2 cellular contexts compared by ENCODE assay signal in the genomic region with DNA sequence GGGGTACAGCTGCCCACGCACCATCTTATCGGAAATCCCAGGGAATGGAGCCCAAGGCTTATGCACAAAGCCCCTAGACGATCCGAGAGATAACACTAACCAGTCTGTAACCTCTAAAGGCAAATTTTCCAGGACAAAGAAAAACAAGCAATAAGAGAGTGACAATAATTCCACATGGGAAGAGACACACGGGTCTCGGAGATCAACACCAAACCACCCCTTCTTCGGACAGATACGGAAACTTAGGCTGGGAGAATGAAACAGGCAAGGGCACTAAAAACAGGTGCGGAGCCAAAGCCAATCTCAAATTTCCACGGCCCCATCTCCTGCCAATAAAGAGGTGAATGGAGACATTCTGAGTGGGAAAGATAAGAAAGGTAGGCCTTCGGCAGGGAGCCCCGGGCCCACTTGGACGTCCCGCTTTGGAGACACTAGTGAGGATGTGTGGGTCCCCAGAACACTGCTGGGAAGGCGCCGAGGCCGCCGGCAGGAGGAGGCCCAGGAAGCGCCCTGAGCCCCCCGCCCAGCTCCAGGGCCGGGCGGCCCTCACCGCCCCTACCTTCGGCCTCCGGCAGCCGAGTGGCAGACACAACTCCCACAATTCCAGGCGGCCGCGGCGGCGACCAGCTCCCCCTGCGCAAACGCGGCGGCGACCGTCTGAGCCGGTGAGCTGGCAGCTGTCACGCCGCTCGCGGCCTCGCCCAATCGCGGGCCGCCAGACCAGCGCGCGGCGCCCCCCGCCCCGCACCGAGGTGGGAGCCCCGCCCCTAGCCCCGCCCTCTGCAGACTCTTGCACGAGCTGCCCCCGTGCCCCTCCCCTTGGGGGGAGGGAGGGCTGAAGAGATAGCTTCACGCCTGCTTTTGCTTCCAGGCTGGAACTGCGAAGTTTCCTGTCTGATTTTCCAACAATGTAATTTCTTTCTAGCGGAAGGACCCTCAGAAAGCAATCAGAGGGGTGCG.
TF ChIP-seq lines count a peak whose summit lies in the region.

A gene (minus strand): TSS at position 659 of the 960 bp plus-strand sequence. CDS start 70,525 bp downstream, outside the sequence.

TF ChIP-seq in HCT116, 20 proteins besides CTCF, POLR2A, EP300 and RAD21 (continued from another document):
- TF ChIP-seq, protein P1, sequence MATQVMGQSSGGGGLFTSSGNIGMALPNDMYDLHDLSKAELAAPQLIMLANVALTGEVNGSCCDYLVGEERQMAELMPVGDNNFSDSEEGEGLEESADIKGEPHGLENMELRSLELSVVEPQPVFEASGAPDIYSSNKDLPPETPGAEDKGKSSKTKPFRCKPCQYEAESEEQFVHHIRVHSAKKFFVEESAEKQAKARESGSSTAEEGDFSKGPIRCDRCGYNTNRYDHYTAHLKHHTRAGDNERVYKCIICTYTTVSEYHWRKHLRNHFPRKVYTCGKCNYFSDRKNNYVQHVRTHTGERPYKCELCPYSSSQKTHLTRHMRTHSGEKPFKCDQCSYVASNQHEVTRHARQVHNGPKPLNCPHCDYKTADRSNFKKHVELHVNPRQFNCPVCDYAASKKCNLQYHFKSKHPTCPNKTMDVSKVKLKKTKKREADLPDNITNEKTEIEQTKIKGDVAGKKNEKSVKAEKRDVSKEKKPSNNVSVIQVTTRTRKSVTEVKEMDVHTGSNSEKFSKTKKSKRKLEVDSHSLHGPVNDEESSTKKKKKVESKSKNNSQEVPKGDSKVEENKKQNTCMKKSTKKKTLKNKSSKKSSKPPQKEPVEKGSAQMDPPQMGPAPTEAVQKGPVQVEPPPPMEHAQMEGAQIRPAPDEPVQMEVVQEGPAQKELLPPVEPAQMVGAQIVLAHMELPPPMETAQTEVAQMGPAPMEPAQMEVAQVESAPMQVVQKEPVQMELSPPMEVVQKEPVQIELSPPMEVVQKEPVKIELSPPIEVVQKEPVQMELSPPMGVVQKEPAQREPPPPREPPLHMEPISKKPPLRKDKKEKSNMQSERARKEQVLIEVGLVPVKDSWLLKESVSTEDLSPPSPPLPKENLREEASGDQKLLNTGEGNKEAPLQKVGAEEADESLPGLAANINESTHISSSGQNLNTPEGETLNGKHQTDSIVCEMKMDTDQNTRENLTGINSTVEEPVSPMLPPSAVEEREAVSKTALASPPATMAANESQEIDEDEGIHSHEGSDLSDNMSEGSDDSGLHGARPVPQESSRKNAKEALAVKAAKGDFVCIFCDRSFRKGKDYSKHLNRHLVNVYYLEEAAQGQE (IDR thresholded peaks at IDR 0.05; ENCODE audit: low read depth) = no peak
- TF ChIP-seq, protein P2, sequence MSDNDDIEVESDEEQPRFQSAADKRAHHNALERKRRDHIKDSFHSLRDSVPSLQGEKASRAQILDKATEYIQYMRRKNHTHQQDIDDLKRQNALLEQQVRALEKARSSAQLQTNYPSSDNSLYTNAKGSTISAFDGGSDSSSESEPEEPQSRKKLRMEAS (IDR thresholded peaks at IDR 0.05) = peak; percentile 87
- no peak; the same call in 1 of the 2 replicates for TF ChIP-seq CEBPB (IDR thresholded peaks at IDR 0.05; ENCODE audit: low read depth)
- TF ChIP-seq ZNF274 (IDR thresholded peaks at IDR 0.05; ENCODE audit: low read depth, low read length) = no peak
- TF ChIP-seq ZFX (IDR thresholded peaks at IDR 0.05) = peak; percentile 97
- TF ChIP-seq YY1 (IDR thresholded peaks at IDR 0.05; ENCODE audit: extremely low read depth, insufficient replicate concordance, low read depth, low read length) = peak; percentile 9
- TF ChIP-seq EGR1 (IDR thresholded peaks at IDR 0.05; ENCODE audit: low read depth) = no peak
- TF ChIP-seq, protein P3, sequence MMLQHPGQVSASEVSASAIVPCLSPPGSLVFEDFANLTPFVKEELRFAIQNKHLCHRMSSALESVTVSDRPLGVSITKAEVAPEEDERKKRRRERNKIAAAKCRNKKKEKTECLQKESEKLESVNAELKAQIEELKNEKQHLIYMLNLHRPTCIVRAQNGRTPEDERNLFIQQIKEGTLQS (IDR thresholded peaks at IDR 0.05) = no peak
- peak; percentile 97 for TF ChIP-seq POLR2AphosphoS5 (IDR thresholded peaks at IDR 0.05; ENCODE audit: low read depth, low read length)
- TF ChIP-seq EZH2 (IDR thresholded peaks at IDR 0.05) = no peak
- peak; percentile 45 for TF ChIP-seq TCF7L2 (IDR thresholded peaks at IDR 0.05; ENCODE audit: borderline replicate concordance, extremely low read depth, insufficient read depth, insufficient read length)
- TF ChIP-seq SRF (IDR thresholded peaks at IDR 0.05; ENCODE audit: low read depth) = no peak
- TF ChIP-seq, protein P4, sequence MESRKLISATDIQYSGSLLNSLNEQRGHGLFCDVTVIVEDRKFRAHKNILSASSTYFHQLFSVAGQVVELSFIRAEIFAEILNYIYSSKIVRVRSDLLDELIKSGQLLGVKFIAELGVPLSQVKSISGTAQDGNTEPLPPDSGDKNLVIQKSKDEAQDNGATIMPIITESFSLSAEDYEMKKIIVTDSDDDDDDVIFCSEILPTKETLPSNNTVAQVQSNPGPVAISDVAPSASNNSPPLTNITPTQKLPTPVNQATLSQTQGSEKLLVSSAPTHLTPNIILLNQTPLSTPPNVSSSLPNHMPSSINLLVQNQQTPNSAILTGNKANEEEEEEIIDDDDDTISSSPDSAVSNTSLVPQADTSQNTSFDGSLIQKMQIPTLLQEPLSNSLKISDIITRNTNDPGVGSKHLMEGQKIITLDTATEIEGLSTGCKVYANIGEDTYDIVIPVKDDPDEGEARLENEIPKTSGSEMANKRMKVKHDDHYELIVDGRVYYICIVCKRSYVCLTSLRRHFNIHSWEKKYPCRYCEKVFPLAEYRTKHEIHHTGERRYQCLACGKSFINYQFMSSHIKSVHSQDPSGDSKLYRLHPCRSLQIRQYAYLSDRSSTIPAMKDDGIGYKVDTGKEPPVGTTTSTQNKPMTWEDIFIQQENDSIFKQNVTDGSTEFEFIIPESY (IDR thresholded peaks at IDR 0.05; ENCODE audit: extremely low read depth, insufficient replicate concordance, low read length) = no peak
- TF ChIP-seq JUND (IDR thresholded peaks at IDR 0.05) = no peak
- no peak for TF ChIP-seq FOSL1 (IDR thresholded peaks at IDR 0.05; ENCODE audit: low read depth)
- no peak; the same call in 1 of the 2 replicates for TF ChIP-seq CBX3 (IDR thresholded peaks at IDR 0.05; ENCODE audit: low read depth)

TF ChIP-seq in neural cell, 6 proteins besides CTCF, POLR2A, EP300 and RAD21 (continued from another document):
- TF ChIP-seq, protein P1 (IDR thresholded peaks at IDR 0.05; ENCODE audit: borderline replicate concordance) = peak; percentile 59
- TF ChIP-seq SMC3 (conservative IDR thresholded peaks at IDR 0.05; ENCODE audit: poor library complexity) = peak; percentile 23
- peak; percentile 19 for TF ChIP-seq MXI1 (conservative IDR thresholded peaks at IDR 0.05; ENCODE audit: poor library complexity, severe bottlenecking)
- TF ChIP-seq POLR2AphosphoS5 (IDR thresholded peaks at IDR 0.05) = peak; percentile 90
